In the genomic region with DNA sequence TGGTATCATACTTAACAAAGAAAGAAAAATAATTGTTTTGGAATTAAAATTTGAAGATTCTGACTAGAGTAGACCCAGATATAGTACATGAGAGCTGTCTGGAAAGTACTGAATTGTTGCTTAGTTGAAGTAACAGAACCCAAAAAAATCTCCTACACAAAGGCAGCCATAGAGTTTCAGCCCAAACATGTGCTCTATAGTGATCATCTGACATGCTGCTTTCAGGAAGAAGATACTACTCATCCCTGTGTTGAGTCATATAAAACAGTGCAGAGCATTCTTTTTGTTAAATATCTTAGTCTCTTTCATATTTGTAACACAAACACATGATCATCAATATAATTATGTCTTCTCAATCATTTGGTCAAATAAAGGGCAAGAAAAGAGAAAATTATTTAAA, we compare ENCODE assay signal across 26 cellular contexts.
DNase-seq lines count a peak whose midpoint lies in the region; ATAC-seq and TF ChIP-seq lines count a peak whose summit lies in the region.
"Had no signal": no experiment of that assay in that cellular context is flagged by ENCODE, and none has a peak within 500 bp of the region (broad histone marks: within the 10 kb centered on the region; RNA-seq: fewer than 3 reads in every experiment).

No MANE protein-coding gene starts in this region.

- no peak overlapping the region for H3K9ac ChIP-seq in neural progenitor cell
- H3K9ac ChIP-seq: SK-N-SH had no signal

- H4K20me1 ChIP-seq in neural progenitor cell (ENCODE audit: low read depth) = no peaks in the 10 kb centered on the region

- H3K4me2 ChIP-seq in neural progenitor cell = no peak overlapping the region
- H3K4me2 ChIP-seq: SK-N-SH had no signal

- peak overlapping the region; percentile 87 for H2AFZ ChIP-seq in ACC112 (ENCODE audit: low read length, unreplicated experiment)
- H2AFZ ChIP-seq in neural progenitor cell (replicated peaks) = no peak overlapping the region

- ATAC-seq in effector memory CD8-positive, alpha-beta T cell (replicated peaks) = no peak
- ATAC-seq in HG02588 (IDR thresholded peaks at IDR 0.05; ENCODE audit: unreplicated experiment) (no peak), GM19467 (IDR thresholded peaks at IDR 0.05; ENCODE audit: unreplicated experiment) (no peak)
- ATAC-seq: activated T-helper 17 cell treated with anti-CD3 and anti-CD28 coated beads, Interleukin-2, amount 50 U/mL, for 72 hours; CD8-positive, alpha-beta T cell; heart left ventricle had no signal

- H3F3A ChIP-seq in neural progenitor cell (ENCODE audit: low read depth) = no peaks in the 10 kb centered on the region

- H3K79me2 ChIP-seq in ACC112 (ENCODE audit: control insufficient read depth, insufficient read depth, low read length, unreplicated experiment) (no peaks in the 10 kb centered on the region), neural progenitor cell (ENCODE audit: low read depth) (no peaks in the 10 kb centered on the region)

- DNase-seq in HT1080 (ENCODE audit: low read depth) (peak; percentile 37), epidermal melanocyte (ENCODE audit: insufficient read length, low spot score) (peak; percentile 56), medulla oblongata (ENCODE audit: extremely low spot score) (peak; percentile 43), neural progenitor cell (ENCODE audit: low spot score) (no peak)
- DNase-seq in effector memory CD8-positive, alpha-beta T cell = no peak
- DNase-seq: activated CD4-positive, alpha-beta memory T cell treated with anti-CD3 and anti-CD28 coated beads, Interleukin-2, amount 10 ng/mL, durations not matched to agents 7 days and 5 days; activated CD4-positive, CD25-positive, alpha-beta regulatory T cell treated with anti-CD3 and anti-CD28 coated beads, Interleukin-2, amount 50 U/mL, for 72 hours; AML-193; CD8-positive, alpha-beta T cell; heart left ventricle; KBM-7; MM.1S; NCI-H1417; NCI-H2081 treated with DMSO at 0.1 percent for 48 hours; SK-N-SH; stimulated activated CD4-positive, alpha-beta T cell treated with anti-CD3 and anti-CD28 coated beads, Interleukin-15, amount 100 ng/mL, for 24 hours had no signal

- H3K36me3 ChIP-seq in ACC112 (ENCODE audit: insufficient read depth, low read length) (no peaks in the 10 kb centered on the region), neural progenitor cell (no peaks in the 10 kb centered on the region)
- H3K36me3 ChIP-seq: ascending aorta, HAP-1, heart left ventricle had no signal

- H3K4me3 ChIP-seq in ACC112 (ENCODE audit: low read depth, low read length) = no peak overlapping the region
- no peak overlapping the region for H3K4me3 ChIP-seq in neural progenitor cell
- H3K4me3 ChIP-seq: ascending aorta, HAP-1, heart left ventricle had no signal

- H3K9me3 Mint-ChIP-seq in effector memory CD8-positive, alpha-beta T cell = peaks cover 0 to 2% of the 10 kb centered on the region in 2 donors
- no peaks in the 10 kb centered on the region for H3K9me3 Mint-ChIP-seq in neural progenitor cell
- H3K9me3 Mint-ChIP-seq: activated CD4-positive, alpha-beta memory T cell treated with anti-CD3 and anti-CD28 coated beads, Interleukin-2, amount 10 ng/mL, durations not matched to agents 7 days and 5 days; activated T-helper 17 cell treated with anti-CD3 and anti-CD28 coated beads, Interleukin-2, amount 50 U/mL, for 72 hours; CD8-positive, alpha-beta T cell; dendritic cell treated with granulocyte-macrophage colony-stimulating factor and Interleukin-4, amounts not matched to agents 40 ng/mL and 50 ng/mL, for 4 days; T-helper 1 cell treated with Interleukin-12 subunit alpha and Interleukin-12 subunit beta and Interleukin-4 antibody, amounts not matched to agents 30 μg/mL and 1 μg/mL, for 36 hours had no signal

- H3K4me3 Mint-ChIP-seq in effector memory CD8-positive, alpha-beta T cell = no peak overlapping the region
- no peak overlapping the region for H3K4me3 Mint-ChIP-seq in neural progenitor cell
- H3K4me3 Mint-ChIP-seq: activated CD4-positive, alpha-beta memory T cell treated with anti-CD3 and anti-CD28 coated beads, Interleukin-2, amount 10 ng/mL, durations not matched to agents 7 days and 5 days; activated naive CD8-positive, alpha-beta T cell; activated T-helper 17 cell treated with anti-CD3 and anti-CD28 coated beads, Interleukin-2, amount 50 U/mL, for 72 hours; CD8-positive, alpha-beta T cell; dendritic cell treated with granulocyte-macrophage colony-stimulating factor and Interleukin-4, amounts not matched to agents 40 ng/mL and 50 ng/mL, for 4 days; stimulated activated naive CD8-positive, alpha-beta T cell treated with anti-CD3 and anti-CD28 coated beads, Interleukin-15, Interleukin-2, amounts not matched to agents 100 ng/mL and 50 ng/mL, for 24 hours; T-helper 1 cell treated with Interleukin-12 subunit alpha and Interleukin-12 subunit beta and Interleukin-4 antibody, amounts not matched to agents 30 μg/mL and 1 μg/mL, for 36 hours had no signal

- peaks cover 22% of the 10 kb centered on the region for H3K4me1 ChIP-seq in ACC112 (ENCODE audit: control insufficient read depth, insufficient read depth, low read length, unreplicated experiment)
- H3K4me1 ChIP-seq in neural progenitor cell = peaks cover 12% of the 10 kb centered on the region
- H3K4me1 ChIP-seq: ascending aorta, HAP-1 had no signal

- H3K4me1 Mint-ChIP-seq in effector memory CD8-positive, alpha-beta T cell (ENCODE audit: low read depth in 2 of 2) = no peaks in the 10 kb centered on the region
- H3K4me1 Mint-ChIP-seq in neural progenitor cell = peaks cover 11% of the 10 kb centered on the region
- H3K4me1 Mint-ChIP-seq: activated CD4-positive, alpha-beta memory T cell treated with anti-CD3 and anti-CD28 coated beads, Interleukin-2, amount 10 ng/mL, durations not matched to agents 7 days and 5 days; activated T-helper 17 cell treated with anti-CD3 and anti-CD28 coated beads, Interleukin-2, amount 50 U/mL, for 72 hours had no signal

- TF ChIP-seq CTCF in neural progenitor cell (IDR thresholded peaks at IDR 0.05) = no peak

- no peaks in the 10 kb centered on the region for H3K9me3 ChIP-seq in neural progenitor cell (ENCODE audit: low read depth)
- H3K9me3 ChIP-seq: ascending aorta, HAP-1, heart left ventricle had no signal

- no peaks in the 10 kb centered on the region for H3K36me3 Mint-ChIP-seq in effector memory CD8-positive, alpha-beta T cell (ENCODE audit: insufficient read depth)
- H3K36me3 Mint-ChIP-seq in neural progenitor cell = peaks cover 2% of the 10 kb centered on the region
- H3K36me3 Mint-ChIP-seq: activated naive CD8-positive, alpha-beta T cell; CD8-positive, alpha-beta T cell had no signal

- no peak overlapping the region for H3K27ac Mint-ChIP-seq in effector memory CD8-positive, alpha-beta T cell
- no peak overlapping the region for H3K27ac Mint-ChIP-seq in neural progenitor cell
- H3K27ac Mint-ChIP-seq: activated CD4-positive, alpha-beta memory T cell treated with anti-CD3 and anti-CD28 coated beads, Interleukin-2, amount 10 ng/mL, durations not matched to agents 7 days and 5 days; activated naive CD8-positive, alpha-beta T cell; activated T-helper 17 cell treated with anti-CD3 and anti-CD28 coated beads, Interleukin-2, amount 50 U/mL, for 72 hours; CD8-positive, alpha-beta T cell; dendritic cell treated with granulocyte-macrophage colony-stimulating factor and Interleukin-4, amounts not matched to agents 40 ng/mL and 50 ng/mL, for 4 days; stimulated activated naive CD8-positive, alpha-beta T cell treated with anti-CD3 and anti-CD28 coated beads, Interleukin-15, Interleukin-2, amounts not matched to agents 100 ng/mL and 50 ng/mL, for 24 hours; T-helper 1 cell treated with Interleukin-12 subunit alpha and Interleukin-12 subunit beta and Interleukin-4 antibody, amounts not matched to agents 30 μg/mL and 1 μg/mL, for 36 hours had no signal

- H3K27me3 Mint-ChIP-seq in effector memory CD8-positive, alpha-beta T cell = no peaks in the 10 kb centered on the region
- peaks cover 2% of the 10 kb centered on the region for H3K27me3 Mint-ChIP-seq in neural progenitor cell (ENCODE audit: insufficient read depth, low read depth)
- H3K27me3 Mint-ChIP-seq: activated CD4-positive, alpha-beta memory T cell treated with anti-CD3 and anti-CD28 coated beads, Interleukin-2, amount 10 ng/mL, durations not matched to agents 7 days and 5 days; activated naive CD8-positive, alpha-beta T cell; activated T-helper 17 cell treated with anti-CD3 and anti-CD28 coated beads, Interleukin-2, amount 50 U/mL, for 72 hours; dendritic cell treated with granulocyte-macrophage colony-stimulating factor and Interleukin-4, amounts not matched to agents 40 ng/mL and 50 ng/mL, for 4 days; stimulated activated naive CD8-positive, alpha-beta T cell treated with anti-CD3 and anti-CD28 coated beads, Interleukin-15, Interleukin-2, amounts not matched to agents 100 ng/mL and 50 ng/mL, for 24 hours had no signal

- no peak overlapping the region for H3K27ac ChIP-seq in ACC112 (ENCODE audit: low read depth, low read length)
- H3K27ac ChIP-seq in neural progenitor cell = no peak overlapping the region
- H3K27ac ChIP-seq: ascending aorta had no signal

- H3K27me3 ChIP-seq in ACC112 (ENCODE audit: insufficient read depth, low read length) (peaks cover 2% of the 10 kb centered on the region; the same call in 1 of the 2 replicates), neural progenitor cell (no peaks in the 10 kb centered on the region)
- H3K27me3 ChIP-seq: ascending aorta, heart left ventricle had no signal

Comparison
In these comparisons a context has a peak if more than half of its experiments do, and no peak if none do; other contexts are left out.
1. DNase-seq: peak in HT1080 (single experiment), epidermal melanocyte (single experiment) and medulla oblongata (single experiment); none in effector memory CD8-positive, alpha-beta T cell (0 of 3) and neural progenitor cell (single experiment).